In genomic region chr9:108897324-108898096, GRCh38 we compare ENCODE assay signal across 36 cellular contexts. TPM values are rescaled to one million over a fixed set of nuclear protein-coding genes. Genes with fewer than 3 reads are reported as not detected.
"Had no signal": no experiment of that assay in that cellular context is flagged by ENCODE, and none has a peak within 500 bp of the region (broad histone marks: within the 10 kb centered on the region; RNA-seq: fewer than 3 reads in every experiment).

No MANE protein-coding gene starts in this region.

- H3K27me3 ChIP-seq: colonic mucosa, esophagus muscularis mucosa, foreskin keratinocyte, gastroesophageal sphincter, heart left ventricle, hepatocyte, right atrium auricular region, sigmoid colon, stomach, thyroid gland had no signal

- H3K4me1 ChIP-seq: colonic mucosa, esophagus muscularis mucosa, foreskin keratinocyte, gastroesophageal sphincter, heart left ventricle, left ventricle myocardium inferior, prostate gland, right atrium auricular region, sigmoid colon, thyroid gland had no signal

- H3K4me2 ChIP-seq: hepatocyte had no signal

- H3K79me2 ChIP-seq: hepatocyte had no signal

- DNase-seq: colonic mucosa; effector CD8-positive, alpha-beta T cell; foreskin keratinocyte; heart left ventricle; left cardiac atrium; left ventricle myocardium inferior; mesenchymal stem cell; naive thymus-derived CD8-positive, alpha-beta T cell; nephron progenitor cell; nucleus accumbens; sigmoid colon; stimulated activated CD4-positive, alpha-beta T cell treated with anti-CD3 and anti-CD28 coated beads, Interleukin-2, amount 100 ng/mL, for 24 hours; stimulated activated CD4-positive, alpha-beta T cell treated with anti-CD3 and anti-CD28 coated beads, Interleukin-4, amount 100 ng/mL, for 24 hours; stimulated activated naive CD4-positive, alpha-beta T cell treated with Interleukin-2 at 50 U/mL for 16 hours; stomach; thyroid gland; trophoblast cell had no signal

- H3K27ac ChIP-seq: colonic mucosa, esophagus muscularis mucosa, foreskin keratinocyte, gastroesophageal sphincter, heart left ventricle, hepatocyte, left ventricle myocardium inferior, prostate gland, right atrium auricular region, sigmoid colon, stomach, thyroid gland had no signal

- H3K9me3 ChIP-seq: colonic mucosa, esophagus muscularis mucosa, gastroesophageal sphincter, heart left ventricle, left ventricle myocardium inferior, prostate gland, right atrium auricular region, sigmoid colon, stomach, thyroid gland had no signal

- FAIRE-seq: endothelial cell of umbilical vein had no signal

- ATAC-seq: foreskin keratinocyte; gastroesophageal sphincter; heart left ventricle; left cardiac atrium; naive thymus-derived CD8-positive, alpha-beta T cell; stimulated activated effector memory CD8-positive, alpha-beta T cell treated with anti-CD3 and anti-CD28 coated beads, Interleukin-12 subunit alpha, Interleukin-12 subunit beta, amount 100 ng/mL, for 72 hours had no signal

- H3K4me3 ChIP-seq: colonic mucosa, esophagus muscularis mucosa, gastroesophageal sphincter, heart left ventricle, hepatocyte, left ventricle myocardium inferior, prostate gland, right atrium auricular region, sigmoid colon, stomach, thyroid gland had no signal

- H2AFZ ChIP-seq: hepatocyte had no signal

RNA-seq across cellular contexts. Expression of gene ACTL7A, which starts 35.4 kb away (rescaled TPM):
- total RNA-seq: chondrocyte; colonic mucosa; endothelial cell of umbilical vein; epithelial cell of proximal tubule; esophagus muscularis mucosa; fibroblast of lung; foreskin keratinocyte; gastroesophageal sphincter; heart left ventricle; hepatocyte; kidney epithelial cell; left cardiac atrium; left ventricle myocardium inferior; lung microvascular endothelial cell; mesothelial cell of epicardium; myocyte; naive thymus-derived CD8-positive, alpha-beta T cell; osteocyte; right atrium auricular region; sigmoid colon; skeletal muscle tissue; stomach; subcutaneous adipose tissue; temporal lobe; ureter had no signal
- polyA plus RNA-seq: endothelial cell of umbilical vein; fibroblast of lung; foreskin keratinocyte; heart left ventricle; hepatocyte; naive thymus-derived CD8-positive, alpha-beta T cell; sigmoid colon; stomach had no signal

RNA-seq across cellular contexts. Expression of gene ACTL7B, which starts 41.7 kb away (rescaled TPM):
- total RNA-seq: chondrocyte, colonic mucosa, endothelial cell of umbilical vein, epithelial cell of proximal tubule, esophagus muscularis mucosa, fibroblast of lung, foreskin keratinocyte, gastroesophageal sphincter, heart left ventricle, hepatocyte, kidney epithelial cell, left cardiac atrium, left ventricle myocardium inferior, lung microvascular endothelial cell, mesothelial cell of epicardium, myocyte, osteocyte, right atrium auricular region, skeletal muscle tissue, stomach, subcutaneous adipose tissue, temporal lobe had no signal
- polyA plus RNA-seq: endothelial cell of umbilical vein; fibroblast of lung; foreskin keratinocyte; heart left ventricle; hepatocyte; naive thymus-derived CD8-positive, alpha-beta T cell; sigmoid colon; stomach had no signal
